15 cellular contexts compared by ENCODE assay signal in the genomic region with DNA sequence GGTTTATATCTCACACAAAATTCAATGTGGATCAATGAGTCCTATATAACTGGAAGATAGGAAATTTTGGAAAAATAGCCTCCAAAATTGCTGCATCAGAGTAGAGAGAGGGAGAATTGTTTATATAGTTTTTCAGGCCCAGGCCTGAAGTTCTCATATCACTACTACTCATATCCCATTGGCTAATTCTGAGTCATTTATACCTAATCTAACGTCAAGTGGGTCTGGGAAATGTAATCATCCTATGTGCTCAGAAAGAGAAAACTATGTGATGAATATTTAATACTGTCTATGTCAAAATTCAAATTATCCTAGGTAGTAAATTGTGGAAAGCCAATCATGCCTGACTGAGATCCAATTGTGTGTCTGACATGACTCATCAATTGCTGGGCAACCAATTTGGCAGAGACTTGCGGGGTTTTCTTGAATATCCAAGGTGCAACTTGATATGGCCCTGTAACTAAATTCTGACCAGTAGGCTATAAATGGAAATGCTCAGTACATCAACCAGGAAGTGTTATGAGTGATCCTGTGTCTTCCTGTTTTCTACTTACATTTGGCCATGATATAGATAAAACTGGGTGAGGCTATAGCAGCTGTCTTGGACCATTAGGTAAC.
A peak's percentile ranks its signal among the peaks of the same experiment; 100 is the strongest.
DNase-seq lines count a peak whose midpoint lies in the region; TF ChIP-seq lines count a peak whose summit lies in the region.
"Had no signal": no experiment of that assay in that cellular context is flagged by ENCODE, and none has a peak within 500 bp of the region (broad histone marks: within the 10 kb centered on the region; RNA-seq: fewer than 3 reads in every experiment).

No MANE protein-coding gene starts in this region.

- H3K4me1 ChIP-seq in stomach (no peaks in the 10 kb centered on the region), BE2C (no peaks in the 10 kb centered on the region)
- H3K4me1 ChIP-seq: heart right ventricle had no signal

- no peak overlapping the region for H3K4me3 Mint-ChIP-seq in nephron progenitor cell
- H3K4me3 Mint-ChIP-seq: activated B cell treated with CpG ODN at 0.5 μM for 24 hours; dendritic cell treated with granulocyte-macrophage colony-stimulating factor and Interleukin-4, amounts not matched to agents 40 ng/mL and 50 ng/mL, for 4 days had no signal

- 73 to 83% (median 75%) methylated on average over 2 of the region's 2 CpGs for WGBS in stomach, 5 donors

- no peak for TF ChIP-seq EP300 in stomach (IDR thresholded peaks at IDR 0.05)

- intact Hi-C loops in stomach (cut with DNase I; ENCODE audit: low total_unique reads), result no loop called here

- no peaks in the 10 kb centered on the region for H3K4me1 Mint-ChIP-seq in nephron progenitor cell
- H3K4me1 Mint-ChIP-seq: activated B cell treated with CpG ODN at 0.5 μM for 24 hours had no signal

- no peak for TF ChIP-seq POLR2A in stomach (IDR thresholded peaks at IDR 0.05)

- H3K27me3 ChIP-seq in stomach, result no peaks in the 10 kb centered on the region
- H3K27me3 ChIP-seq in BE2C, result no peaks in the 10 kb centered on the region
- H3K27me3 ChIP-seq: heart right ventricle had no signal

- DNase-seq in HK-2 (ENCODE audit: unreplicated experiment), result peak; percentile 11
- peak; percentile 15 to 73 for DNase-seq in NCI-H446 (lab: John Stamatoyannopoulos, UW)
- peak; percentile 83 for DNase-seq in astrocyte of the hippocampus (ENCODE audit: low read depth, low spot score)
- DNase-seq in myocyte (ENCODE audit: low read depth), result peak; percentile 15
- no peak for DNase-seq in nephron progenitor cell
- DNase-seq in stomach, result no peak
- no peak for DNase-seq in BE2C
- DNase-seq: activated B cell treated with CpG ODN at 0.5 μM for 24 hours; amygdala; C1 segment of cervical spinal cord; heart right ventricle; kidney; occipital lobe; stimulated activated CD4-positive, alpha-beta T cell treated with anti-CD3 and anti-CD28 coated beads, Interleukin-4, amount 100 ng/mL, for 1 hour had no signal

- peaks cover 3% of the 10 kb centered on the region for H3K9me3 Mint-ChIP-seq in nephron progenitor cell

- H3K4me3 ChIP-seq in stomach, result no peak overlapping the region
- no peak overlapping the region for H3K4me3 ChIP-seq in BE2C (ENCODE audit: low read depth, low read length)
- H3K4me3 ChIP-seq: heart right ventricle had no signal

- H3K27ac Mint-ChIP-seq in nephron progenitor cell, result no peak overlapping the region
- H3K27ac Mint-ChIP-seq: activated B cell treated with CpG ODN at 0.5 μM for 24 hours; dendritic cell treated with granulocyte-macrophage colony-stimulating factor and Interleukin-4, amounts not matched to agents 40 ng/mL and 50 ng/mL, for 4 days had no signal

- H3K27ac ChIP-seq in stomach, result no peak overlapping the region
- H3K27ac ChIP-seq: heart right ventricle had no signal

- no peaks in the 10 kb centered on the region for H3K27me3 Mint-ChIP-seq in nephron progenitor cell (ENCODE audit: low read depth, poor library complexity)
- H3K27me3 Mint-ChIP-seq: activated B cell treated with CpG ODN at 0.5 μM for 24 hours; dendritic cell treated with granulocyte-macrophage colony-stimulating factor and Interleukin-4, amounts not matched to agents 40 ng/mL and 50 ng/mL, for 4 days had no signal

- no peaks in the 10 kb centered on the region for H3K36me3 Mint-ChIP-seq in nephron progenitor cell (ENCODE audit: low read depth)

- TF ChIP-seq CTCF in nephron progenitor cell (IDR thresholded peaks at IDR 0.05) (no peak), stomach (IDR thresholded peaks at IDR 0.05) (no peak), BE2C (IDR thresholded peaks at IDR 0.05; ENCODE audit: low read depth, low read length) (no peak)

- H3K36me3 ChIP-seq in stomach, result no peaks in the 10 kb centered on the region
- no peaks in the 10 kb centered on the region for H3K36me3 ChIP-seq in BE2C
- H3K36me3 ChIP-seq: heart right ventricle had no signal

- H3K9me3 ChIP-seq in stomach (peaks cover 0 to 4% (median 0%) of the 10 kb centered on the region in 4 donors), BE2C (no peaks in the 10 kb centered on the region)

Comparison
In these comparisons a context has a peak if more than half of its experiments do, and no peak if none do; other contexts are left out.
1. DNase-seq: peak in HK-2 (single experiment), NCI-H446 (2 of 2), astrocyte of the hippocampus (single experiment) and myocyte (single experiment); none in nephron progenitor cell (single experiment), stomach (single experiment) and BE2C (single experiment).